ENCODE assay signal across 16 cellular contexts in genomic region chr10:77420942-77421523, GRCh38.
"Had no signal": no experiment of that assay in that cellular context is flagged by ENCODE, and none has a peak within 500 bp of the region (broad histone marks: within the 10 kb centered on the region; RNA-seq: fewer than 3 reads in every experiment).

No MANE protein-coding gene starts in this region.

- H3K27me3 ChIP-seq: ovary, stomach had no signal

- H3K9me3 Mint-ChIP-seq: activated CD8-positive, alpha-beta T cell treated with anti-CD3 and anti-CD28 coated beads for 36 hours; activated naive CD8-positive, alpha-beta T cell treated with anti-CD3 and anti-CD28 coated beads, Interleukin-2, amount 50 U/mL, for 24 hours; activated T-helper 1 cell treated with anti-CD3 and anti-CD28 coated beads, Interleukin-12 subunit alpha, Interleukin-12 subunit beta, Interleukin-2, Interleukin-4 antibody, amounts not matched to agents 30 ng/mL and 10 ng/mL and 1 ng/mL, durations not matched to agents 14 hours and 24 hours and 36 hours; central memory CD8-positive, alpha-beta T cell; dendritic cell treated with granulocyte-macrophage colony-stimulating factor and Interleukin-4, amounts not matched to agents 40 ng/mL and 50 ng/mL, for 4 days; effector memory CD8-positive, alpha-beta T cell; T-helper 1 cell treated with Interleukin-12 subunit alpha and Interleukin-12 subunit beta and Interleukin-4 antibody, amounts not matched to agents 30 μg/mL and 1 μg/mL, for 36 hours had no signal

- H3K4me1 Mint-ChIP-seq: activated naive CD8-positive, alpha-beta T cell treated with anti-CD3 and anti-CD28 coated beads, Interleukin-2, amount 50 U/mL, for 24 hours; central memory CD8-positive, alpha-beta T cell had no signal

- H3K4me3 ChIP-seq: ovary, stomach had no signal

- H3K27ac Mint-ChIP-seq: activated CD8-positive, alpha-beta T cell treated with anti-CD3 and anti-CD28 coated beads for 36 hours; activated naive CD8-positive, alpha-beta T cell treated with anti-CD3 and anti-CD28 coated beads, Interleukin-2, amount 50 U/mL, for 24 hours; activated T-helper 1 cell treated with anti-CD3 and anti-CD28 coated beads, Interleukin-12 subunit alpha, Interleukin-12 subunit beta, Interleukin-2, Interleukin-4 antibody, amounts not matched to agents 30 ng/mL and 10 ng/mL and 1 ng/mL, durations not matched to agents 14 hours and 24 hours and 36 hours; dendritic cell treated with granulocyte-macrophage colony-stimulating factor and Interleukin-4, amounts not matched to agents 40 ng/mL and 50 ng/mL, for 4 days; effector memory CD8-positive, alpha-beta T cell; T-helper 1 cell treated with Interleukin-12 subunit alpha and Interleukin-12 subunit beta and Interleukin-4 antibody, amounts not matched to agents 30 μg/mL and 1 μg/mL, for 36 hours had no signal

- H3K27ac ChIP-seq: ovary had no signal

- H3K4me3 Mint-ChIP-seq: activated CD8-positive, alpha-beta T cell treated with anti-CD3 and anti-CD28 coated beads for 36 hours; activated naive CD8-positive, alpha-beta T cell treated with anti-CD3 and anti-CD28 coated beads, Interleukin-2, amount 50 U/mL, for 24 hours; activated T-helper 1 cell treated with anti-CD3 and anti-CD28 coated beads, Interleukin-12 subunit alpha, Interleukin-12 subunit beta, Interleukin-2, Interleukin-4 antibody, amounts not matched to agents 30 ng/mL and 10 ng/mL and 1 ng/mL, durations not matched to agents 14 hours and 24 hours and 36 hours; central memory CD8-positive, alpha-beta T cell; dendritic cell treated with granulocyte-macrophage colony-stimulating factor and Interleukin-4, amounts not matched to agents 40 ng/mL and 50 ng/mL, for 4 days; effector memory CD8-positive, alpha-beta T cell; T-helper 1 cell treated with Interleukin-12 subunit alpha and Interleukin-12 subunit beta and Interleukin-4 antibody, amounts not matched to agents 30 μg/mL and 1 μg/mL, for 36 hours had no signal

- DNase-seq: activated CD4-positive, alpha-beta T cell treated with anti-CD3 and anti-CD28 coated beads for 4 hours; activated CD8-positive, alpha-beta memory T cell treated with anti-CD3 and anti-CD28 coated beads, Interleukin-2, amount 50 U/mL, for 4 hours; activated CD8-positive, alpha-beta T cell treated with anti-CD3 and anti-CD28 coated beads for 36 hours; activated naive CD4-positive, alpha-beta T cell; activated naive CD8-positive, alpha-beta T cell treated with anti-CD3 and anti-CD28 coated beads, Interleukin-2, amount 50 U/mL, for 24 hours; effector memory CD8-positive, alpha-beta T cell; glutamatergic neuron; mesenchymal stem cell; ovary; stimulated activated CD4-positive, alpha-beta T cell treated with anti-CD3 and anti-CD28 coated beads, Interleukin-4, amount 100 ng/mL, for 4 hours; stomach had no signal

- H3K36me3 ChIP-seq: ovary, stomach had no signal

- H3K9me3 ChIP-seq: ovary, stomach had no signal

- H3K27me3 Mint-ChIP-seq: activated CD8-positive, alpha-beta T cell treated with anti-CD3 and anti-CD28 coated beads for 36 hours; activated naive CD8-positive, alpha-beta T cell treated with anti-CD3 and anti-CD28 coated beads, Interleukin-2, amount 50 U/mL, for 24 hours; central memory CD8-positive, alpha-beta T cell had no signal

- ATAC-seq: activated CD8-positive, alpha-beta T cell treated with anti-CD3 and anti-CD28 coated beads for 36 hours; activated naive CD8-positive, alpha-beta T cell treated with anti-CD3 and anti-CD28 coated beads, Interleukin-2, amount 50 U/mL, for 24 hours; effector memory CD8-positive, alpha-beta T cell; SK-N-SH treated with all-trans-retinoic acid at 6 μM for 48 hours had no signal
